ENCODE assay signal across 1 cellular context in the genomic region with DNA sequence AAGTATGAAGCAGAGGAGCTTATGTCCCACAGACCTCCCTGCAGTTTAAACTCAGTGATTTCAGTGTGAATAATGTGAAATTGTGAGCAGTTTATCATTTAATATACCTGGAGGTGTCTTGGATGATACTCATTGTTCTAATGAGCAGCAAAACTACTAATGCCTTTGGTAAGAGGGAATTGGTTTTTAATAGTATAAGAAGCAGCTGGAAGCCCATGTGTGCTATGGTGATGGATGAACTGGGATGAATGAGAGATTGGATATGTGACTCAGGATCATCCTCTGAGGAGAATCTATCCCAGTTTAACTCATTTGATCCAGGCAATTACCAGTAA.
TF ChIP-seq lines count a peak whose summit lies in the region.

No MANE protein-coding gene starts in this region.

TF ChIP-seq in K562, 482 proteins besides CTCF, POLR2A, EP300 and RAD21 (continues in another document):
- TF ChIP-seq TEAD4 (IDR thresholded peaks at IDR 0.05; ENCODE audit: low read length) (no peak), TEAD4 (CRISPR knock-in tag; IDR thresholded peaks at IDR 0.05; ENCODE audit: borderline replicate concordance) (no peak), PTBP1 (IDR thresholded peaks at IDR 0.05; ENCODE audit: low read depth, low read length) (no peak), ZNF586 (CRISPR knock-in tag; conservative IDR thresholded peaks at IDR 0.05) (no peak), ZNF584 (CRISPR knock-in tag; IDR thresholded peaks at IDR 0.05; ENCODE audit: low read depth) (0 out of 2 replicates have a peak, but pooled peaks have one; percentile 18), TAF7 (tag; IDR thresholded peaks at IDR 0.05) (no peak), ARNT (IDR thresholded peaks at IDR 0.05) (peak in 1 of 2 experiments; percentile 15; a peak in 1 of 4 replicates), ZNF830 (CRISPR knock-in tag; IDR thresholded peaks at IDR 0.05) (no peak), ETV1 (tag; conservative IDR thresholded peaks at IDR 0.05; ENCODE audit: low read depth) (no peak), SP1 (CRISPR knock-in tag; IDR thresholded peaks at IDR 0.05) (no peak), CTBP1 (IDR thresholded peaks at IDR 0.05; ENCODE audit: borderline replicate concordance) (0 out of 2 replicates have a peak, but pooled peaks have one; percentile 2), ZNF12 (CRISPR knock-in tag; IDR thresholded peaks at IDR 0.05) (no peak), CEBPG (CRISPR knock-in tag; IDR thresholded peaks at IDR 0.05) (no peak), CEBPG (tag; conservative IDR thresholded peaks at IDR 0.05 in 1 of 2, IDR thresholded peaks at IDR 0.05 in 1 of 2) (0 out of 4 replicates have a peak, but pooled peaks of 1 of the 2 experiments have one; percentile 2), U2AF1 (optimal IDR thresholded peaks at IDR 0.05; ENCODE audit: low read depth, low read length) (no peak), POLR2H (tag; IDR thresholded peaks at IDR 0.05; ENCODE audit: low read depth) (peak; percentile 78; the same call in 1 of the 2 replicates), HIVEP1 (CRISPR knock-in tag; IDR thresholded peaks at IDR 0.05) (no peak), SMARCC2 (IDR thresholded peaks at IDR 0.05; ENCODE audit: low read depth) (0 out of 2 replicates have a peak, but pooled peaks have one; percentile 6), SP2 (IDR thresholded peaks at IDR 0.05; ENCODE audit: extremely low read depth, low read depth, low read length, poor library complexity, severe bottlenecking) (no peak), NR4A1 (CRISPR knock-in tag; IDR thresholded peaks at IDR 0.05) (no peak), NR4A1 (tag; IDR thresholded peaks at IDR 0.05) (0 out of 2 replicates have a peak, but pooled peaks have one; percentile 40), DACH1 (IDR thresholded peaks at IDR 0.05; ENCODE audit: partially characterized antibody) (no peak), RBBP5 (IDR thresholded peaks at IDR 0.05; ENCODE audit: borderline replicate concordance, insufficient read depth, low read length, poor library complexity, severe bottlenecking) (no peak), NONO (IDR thresholded peaks at IDR 0.05; ENCODE audit: low read depth in 2 of 2, low read length in 1 of 2) (no peak)
- TF ChIP-seq, protein P1, sequence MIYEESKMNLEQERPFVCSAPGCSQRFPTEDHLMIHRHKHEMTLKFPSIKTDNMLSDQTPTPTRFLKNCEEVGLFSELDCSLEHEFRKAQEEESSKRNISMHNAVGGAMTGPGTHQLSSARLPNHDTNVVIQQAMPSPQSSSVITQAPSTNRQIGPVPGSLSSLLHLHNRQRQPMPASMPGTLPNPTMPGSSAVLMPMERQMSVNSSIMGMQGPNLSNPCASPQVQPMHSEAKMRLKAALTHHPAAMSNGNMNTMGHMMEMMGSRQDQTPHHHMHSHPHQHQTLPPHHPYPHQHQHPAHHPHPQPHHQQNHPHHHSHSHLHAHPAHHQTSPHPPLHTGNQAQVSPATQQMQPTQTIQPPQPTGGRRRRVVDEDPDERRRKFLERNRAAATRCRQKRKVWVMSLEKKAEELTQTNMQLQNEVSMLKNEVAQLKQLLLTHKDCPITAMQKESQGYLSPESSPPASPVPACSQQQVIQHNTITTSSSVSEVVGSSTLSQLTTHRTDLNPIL (CRISPR knock-in tag; IDR thresholded peaks at IDR 0.05): no peak
- TF ChIP-seq, protein P2, sequence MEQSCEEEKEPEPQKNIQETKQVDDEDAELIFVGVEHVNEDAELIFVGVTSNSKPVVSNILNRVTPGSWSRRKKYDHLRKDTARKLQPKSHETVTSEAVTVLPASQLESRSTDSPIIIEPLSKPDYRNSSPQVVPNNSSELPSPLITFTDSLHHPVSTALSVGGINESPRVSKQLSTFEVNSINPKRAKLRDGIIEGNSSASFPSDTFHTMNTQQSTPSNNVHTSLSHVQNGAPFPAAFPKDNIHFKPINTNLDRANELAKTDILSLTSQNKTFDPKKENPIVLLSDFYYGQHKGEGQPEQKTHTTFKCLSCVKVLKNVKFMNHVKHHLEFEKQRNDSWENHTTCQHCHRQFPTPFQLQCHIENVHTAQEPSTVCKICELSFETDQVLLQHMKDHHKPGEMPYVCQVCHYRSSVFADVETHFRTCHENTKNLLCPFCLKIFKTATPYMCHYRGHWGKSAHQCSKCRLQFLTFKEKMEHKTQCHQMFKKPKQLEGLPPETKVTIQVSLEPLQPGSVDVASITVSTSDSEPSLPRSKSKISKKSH (CRISPR knock-in tag; IDR thresholded peaks at IDR 0.05): no peak
- TF ChIP-seq, protein P3, sequence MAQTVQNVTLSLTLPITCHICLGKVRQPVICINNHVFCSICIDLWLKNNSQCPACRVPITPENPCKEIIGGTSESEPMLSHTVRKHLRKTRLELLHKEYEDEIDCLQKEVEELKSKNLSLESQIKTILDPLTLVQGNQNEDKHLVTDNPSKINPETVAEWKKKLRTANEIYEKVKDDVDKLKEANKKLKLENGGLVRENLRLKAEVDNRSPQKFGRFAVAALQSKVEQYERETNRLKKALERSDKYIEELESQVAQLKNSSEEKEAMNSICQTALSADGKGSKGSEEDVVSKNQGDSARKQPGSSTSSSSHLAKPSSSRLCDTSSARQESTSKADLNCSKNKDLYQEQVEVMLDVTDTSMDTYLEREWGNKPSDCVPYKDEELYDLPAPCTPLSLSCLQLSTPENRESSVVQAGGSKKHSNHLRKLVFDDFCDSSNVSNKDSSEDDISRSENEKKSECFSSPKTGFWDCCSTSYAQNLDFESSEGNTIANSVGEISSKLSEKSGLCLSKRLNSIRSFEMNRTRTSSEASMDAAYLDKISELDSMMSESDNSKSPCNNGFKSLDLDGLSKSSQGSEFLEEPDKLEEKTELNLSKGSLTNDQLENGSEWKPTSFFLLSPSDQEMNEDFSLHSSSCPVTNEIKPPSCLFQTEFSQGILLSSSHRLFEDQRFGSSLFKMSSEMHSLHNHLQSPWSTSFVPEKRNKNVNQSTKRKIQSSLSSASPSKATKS (CRISPR knock-in tag; IDR thresholded peaks at IDR 0.05): no peak
- TF ChIP-seq, protein P4, sequence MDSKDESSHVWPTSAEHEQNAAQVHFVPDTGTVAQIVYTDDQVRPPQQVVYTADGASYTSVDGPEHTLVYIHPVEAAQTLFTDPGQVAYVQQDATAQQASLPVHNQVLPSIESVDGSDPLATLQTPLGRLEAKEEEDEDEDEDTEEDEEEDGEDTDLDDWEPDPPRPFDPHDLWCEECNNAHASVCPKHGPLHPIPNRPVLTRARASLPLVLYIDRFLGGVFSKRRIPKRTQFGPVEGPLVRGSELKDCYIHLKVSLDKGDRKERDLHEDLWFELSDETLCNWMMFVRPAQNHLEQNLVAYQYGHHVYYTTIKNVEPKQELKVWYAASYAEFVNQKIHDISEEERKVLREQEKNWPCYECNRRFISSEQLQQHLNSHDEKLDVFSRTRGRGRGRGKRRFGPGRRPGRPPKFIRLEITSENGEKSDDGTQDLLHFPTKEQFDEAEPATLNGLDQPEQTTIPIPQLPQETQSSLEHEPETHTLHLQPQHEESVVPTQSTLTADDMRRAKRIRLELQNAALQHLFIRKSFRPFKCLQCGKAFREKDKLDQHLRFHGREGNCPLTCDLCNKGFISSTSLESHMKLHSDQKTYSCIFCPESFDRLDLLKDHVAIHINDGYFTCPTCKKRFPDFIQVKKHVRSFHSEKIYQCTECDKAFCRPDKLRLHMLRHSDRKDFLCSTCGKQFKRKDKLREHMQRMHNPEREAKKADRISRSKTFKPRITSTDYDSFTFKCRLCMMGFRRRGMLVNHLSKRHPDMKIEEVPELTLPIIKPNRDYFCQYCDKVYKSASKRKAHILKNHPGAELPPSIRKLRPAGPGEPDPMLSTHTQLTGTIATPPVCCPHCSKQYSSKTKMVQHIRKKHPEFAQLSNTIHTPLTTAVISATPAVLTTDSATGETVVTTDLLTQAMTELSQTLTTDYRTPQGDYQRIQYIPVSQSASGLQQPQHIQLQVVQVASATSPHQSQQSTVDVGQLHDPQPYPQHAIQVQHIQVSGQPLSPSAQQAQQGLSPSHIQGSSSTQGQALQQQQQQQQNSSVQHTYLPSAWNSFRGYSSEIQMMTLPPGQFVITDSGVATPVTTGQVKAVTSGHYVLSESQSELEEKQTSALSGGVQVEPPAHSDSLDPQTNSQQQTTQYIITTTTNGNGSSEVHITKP (IDR thresholded peaks at IDR 0.05; ENCODE audit: partially characterized antibody): no peak
- TF ChIP-seq, protein P5, sequence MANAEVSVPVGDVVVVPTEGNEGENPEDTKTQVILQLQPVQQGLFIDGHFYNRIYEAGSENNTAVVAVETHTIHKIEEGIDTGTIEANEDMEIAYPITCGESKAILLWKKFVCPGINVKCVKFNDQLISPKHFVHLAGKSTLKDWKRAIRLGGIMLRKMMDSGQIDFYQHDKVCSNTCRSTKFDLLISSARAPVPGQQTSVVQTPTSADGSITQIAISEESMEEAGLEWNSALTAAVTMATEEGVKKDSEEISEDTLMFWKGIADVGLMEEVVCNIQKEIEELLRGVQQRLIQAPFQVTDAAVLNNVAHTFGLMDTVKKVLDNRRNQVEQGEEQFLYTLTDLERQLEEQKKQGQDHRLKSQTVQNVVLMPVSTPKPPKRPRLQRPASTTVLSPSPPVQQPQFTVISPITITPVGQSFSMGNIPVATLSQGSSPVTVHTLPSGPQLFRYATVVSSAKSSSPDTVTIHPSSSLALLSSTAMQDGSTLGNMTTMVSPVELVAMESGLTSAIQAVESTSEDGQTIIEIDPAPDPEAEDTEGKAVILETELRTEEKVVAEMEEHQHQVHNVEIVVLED (CRISPR knock-in tag; IDR thresholded peaks at IDR 0.05): no peak
- TF ChIP-seq, protein P6, sequence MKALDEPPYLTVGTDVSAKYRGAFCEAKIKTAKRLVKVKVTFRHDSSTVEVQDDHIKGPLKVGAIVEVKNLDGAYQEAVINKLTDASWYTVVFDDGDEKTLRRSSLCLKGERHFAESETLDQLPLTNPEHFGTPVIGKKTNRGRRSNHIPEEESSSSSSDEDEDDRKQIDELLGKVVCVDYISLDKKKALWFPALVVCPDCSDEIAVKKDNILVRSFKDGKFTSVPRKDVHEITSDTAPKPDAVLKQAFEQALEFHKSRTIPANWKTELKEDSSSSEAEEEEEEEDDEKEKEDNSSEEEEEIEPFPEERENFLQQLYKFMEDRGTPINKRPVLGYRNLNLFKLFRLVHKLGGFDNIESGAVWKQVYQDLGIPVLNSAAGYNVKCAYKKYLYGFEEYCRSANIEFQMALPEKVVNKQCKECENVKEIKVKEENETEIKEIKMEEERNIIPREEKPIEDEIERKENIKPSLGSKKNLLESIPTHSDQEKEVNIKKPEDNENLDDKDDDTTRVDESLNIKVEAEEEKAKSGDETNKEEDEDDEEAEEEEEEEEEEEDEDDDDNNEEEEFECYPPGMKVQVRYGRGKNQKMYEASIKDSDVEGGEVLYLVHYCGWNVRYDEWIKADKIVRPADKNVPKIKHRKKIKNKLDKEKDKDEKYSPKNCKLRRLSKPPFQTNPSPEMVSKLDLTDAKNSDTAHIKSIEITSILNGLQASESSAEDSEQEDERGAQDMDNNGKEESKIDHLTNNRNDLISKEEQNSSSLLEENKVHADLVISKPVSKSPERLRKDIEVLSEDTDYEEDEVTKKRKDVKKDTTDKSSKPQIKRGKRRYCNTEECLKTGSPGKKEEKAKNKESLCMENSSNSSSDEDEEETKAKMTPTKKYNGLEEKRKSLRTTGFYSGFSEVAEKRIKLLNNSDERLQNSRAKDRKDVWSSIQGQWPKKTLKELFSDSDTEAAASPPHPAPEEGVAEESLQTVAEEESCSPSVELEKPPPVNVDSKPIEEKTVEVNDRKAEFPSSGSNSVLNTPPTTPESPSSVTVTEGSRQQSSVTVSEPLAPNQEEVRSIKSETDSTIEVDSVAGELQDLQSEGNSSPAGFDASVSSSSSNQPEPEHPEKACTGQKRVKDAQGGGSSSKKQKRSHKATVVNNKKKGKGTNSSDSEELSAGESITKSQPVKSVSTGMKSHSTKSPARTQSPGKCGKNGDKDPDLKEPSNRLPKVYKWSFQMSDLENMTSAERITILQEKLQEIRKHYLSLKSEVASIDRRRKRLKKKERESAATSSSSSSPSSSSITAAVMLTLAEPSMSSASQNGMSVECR (CRISPR knock-in tag; IDR thresholded peaks at IDR 0.05): no peak
